ENCODE assay signal across 1 cellular context in genomic region chr22:50307891-50308596, GRCh38.
TF ChIP-seq lines count a peak whose summit lies in the region.

No MANE protein-coding gene starts in this region.

TF ChIP-seq in HepG2, 621 proteins besides CTCF, POLR2A, EP300 and RAD21 (continued from another document):
- 0 out of 2 replicates have a peak, but pooled peaks have one; percentile 42 for TF ChIP-seq NFAT5 (CRISPR knock-in tag; IDR thresholded peaks at IDR 0.05)
- 0 out of 2 replicates have a peak, but pooled peaks have one; percentile 10 for TF ChIP-seq ZNF788 (CRISPR knock-in tag; IDR thresholded peaks at IDR 0.05; ENCODE audit: borderline replicate concordance)
- TF ChIP-seq GFI1 (CRISPR knock-in tag; IDR thresholded peaks at IDR 0.05; ENCODE audit: borderline replicate concordance), result 0 out of 2 replicates have a peak, but pooled peaks have one; percentile 8
- 0 out of 2 replicates have a peak, but pooled peaks have one; percentile 47 for TF ChIP-seq PHF21A (CRISPR knock-in tag; IDR thresholded peaks at IDR 0.05)
- TF ChIP-seq ZNF282 (IDR thresholded peaks at IDR 0.05; ENCODE audit: partially characterized antibody), result no peak
- TF ChIP-seq MTA1 (CRISPR knock-in tag; IDR thresholded peaks at IDR 0.05; ENCODE audit: borderline replicate concordance), result peak; percentile 19; the same call in 1 of the 2 replicates
- 0 out of 2 replicates have a peak, but pooled peaks have one; percentile 35 for TF ChIP-seq SATB2 (CRISPR knock-in tag; IDR thresholded peaks at IDR 0.05)
- 0 out of 2 replicates have a peak, but pooled peaks have one; percentile 0 for TF ChIP-seq TFDP2 (CRISPR knock-in tag; IDR thresholded peaks at IDR 0.05)
- 0 out of 2 replicates have a peak, but pooled peaks have one; percentile 19 for TF ChIP-seq ZNF891 (CRISPR knock-in tag; IDR thresholded peaks at IDR 0.05)
- TF ChIP-seq AGO1 (IDR thresholded peaks at IDR 0.05; ENCODE audit: low read depth, low read length, poor library complexity, severe bottlenecking), result peak; percentile 37
- TF ChIP-seq ZNF557 (CRISPR knock-in tag; IDR thresholded peaks at IDR 0.05), result 0 out of 2 replicates have a peak, but pooled peaks have one; percentile 18
- no peak for TF ChIP-seq RBAK (CRISPR knock-in tag; IDR thresholded peaks at IDR 0.05)
- TF ChIP-seq ZNF878 (CRISPR knock-in tag; IDR thresholded peaks at IDR 0.05), result no peak
- TF ChIP-seq, protein P1, sequence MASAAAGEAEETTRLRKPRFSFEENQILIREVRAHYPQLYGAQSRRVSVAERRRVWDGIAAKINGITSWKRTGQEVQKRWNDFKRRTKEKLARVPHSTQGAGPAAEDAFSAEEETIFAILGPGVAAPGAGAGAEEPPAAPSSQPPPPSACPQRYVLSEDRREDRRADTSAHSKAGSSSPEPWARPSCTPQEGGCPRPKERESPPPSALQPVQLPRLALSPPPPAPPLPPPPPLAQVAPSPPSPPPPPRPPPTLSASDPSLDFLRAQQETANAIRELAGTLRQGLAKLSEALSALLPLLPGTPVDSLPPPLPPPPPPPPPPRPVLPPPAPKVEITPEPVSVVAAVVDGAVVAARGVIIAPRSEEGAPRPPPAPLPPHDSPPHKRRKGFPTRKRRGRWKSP (CRISPR knock-in tag; IDR thresholded peaks at IDR 0.05), result 0 out of 2 replicates have a peak, but pooled peaks have one; percentile 32
- TF ChIP-seq MAZ (IDR thresholded peaks at IDR 0.05; ENCODE audit: borderline replicate concordance, low read depth, low read length), result peak; percentile 1; the same call in 1 of the 2 replicates
- peak; percentile 39; the same call in 1 of the 2 replicates for TF ChIP-seq MAZ (CRISPR knock-in tag; IDR thresholded peaks at IDR 0.05; ENCODE audit: low read depth)
- no peak for TF ChIP-seq AHR (CRISPR knock-in tag; IDR thresholded peaks at IDR 0.05)
- 0 out of 2 replicates have a peak, but pooled peaks have one; percentile 22 for TF ChIP-seq ZNF691 (CRISPR knock-in tag; IDR thresholded peaks at IDR 0.05; ENCODE audit: borderline replicate concordance, low read depth)
- TF ChIP-seq GABPB1 (CRISPR knock-in tag; IDR thresholded peaks at IDR 0.05), result peak; percentile 33; the same call in 1 of the 2 replicates
- TF ChIP-seq ZNF256 (CRISPR knock-in tag; conservative IDR thresholded peaks at IDR 0.05), result no peak
- TF ChIP-seq, protein P2, sequence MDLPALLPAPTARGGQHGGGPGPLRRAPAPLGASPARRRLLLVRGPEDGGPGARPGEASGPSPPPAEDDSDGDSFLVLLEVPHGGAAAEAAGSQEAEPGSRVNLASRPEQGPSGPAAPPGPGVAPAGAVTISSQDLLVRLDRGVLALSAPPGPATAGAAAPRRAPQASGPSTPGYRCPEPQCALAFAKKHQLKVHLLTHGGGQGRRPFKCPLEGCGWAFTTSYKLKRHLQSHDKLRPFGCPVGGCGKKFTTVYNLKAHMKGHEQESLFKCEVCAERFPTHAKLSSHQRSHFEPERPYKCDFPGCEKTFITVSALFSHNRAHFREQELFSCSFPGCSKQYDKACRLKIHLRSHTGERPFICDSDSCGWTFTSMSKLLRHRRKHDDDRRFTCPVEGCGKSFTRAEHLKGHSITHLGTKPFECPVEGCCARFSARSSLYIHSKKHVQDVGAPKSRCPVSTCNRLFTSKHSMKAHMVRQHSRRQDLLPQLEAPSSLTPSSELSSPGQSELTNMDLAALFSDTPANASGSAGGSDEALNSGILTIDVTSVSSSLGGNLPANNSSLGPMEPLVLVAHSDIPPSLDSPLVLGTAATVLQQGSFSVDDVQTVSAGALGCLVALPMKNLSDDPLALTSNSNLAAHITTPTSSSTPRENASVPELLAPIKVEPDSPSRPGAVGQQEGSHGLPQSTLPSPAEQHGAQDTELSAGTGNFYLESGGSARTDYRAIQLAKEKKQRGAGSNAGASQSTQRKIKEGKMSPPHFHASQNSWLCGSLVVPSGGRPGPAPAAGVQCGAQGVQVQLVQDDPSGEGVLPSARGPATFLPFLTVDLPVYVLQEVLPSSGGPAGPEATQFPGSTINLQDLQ (CRISPR knock-in tag; IDR thresholded peaks at IDR 0.05), result no peak
